In genomic region chr12:124939428-124940142, GRCh38 we compare ENCODE assay signal across 1 cellular context.
A peak's percentile ranks its signal among the peaks of the same experiment; 100 is the strongest.
TF ChIP-seq lines count a peak whose summit lies in the region.

No MANE protein-coding gene starts in this region.

TF ChIP-seq in WTC11, 78 proteins besides CTCF, POLR2A, EP300 and RAD21 (continued from another document):
- TF ChIP-seq ARID4B (CRISPR knock-in tag; IDR thresholded peaks at IDR 0.05; ENCODE audit: borderline replicate concordance), result 0 out of 2 replicates have a peak, but pooled peaks have one; percentile 55
- TF ChIP-seq SOX15 (CRISPR knock-in tag; IDR thresholded peaks at IDR 0.05), result no peak
- no peak for TF ChIP-seq NFE2L1 (CRISPR knock-in tag; IDR thresholded peaks at IDR 0.05)
- TF ChIP-seq TEAD4 (CRISPR knock-in tag; IDR thresholded peaks at IDR 0.05), result 0 out of 2 replicates have a peak, but pooled peaks have one; percentile 2
- TF ChIP-seq NR3C1 (CRISPR knock-in tag; conservative IDR thresholded peaks at IDR 0.05; ENCODE audit: low read depth), result no peak
- no peak for TF ChIP-seq TP53 (CRISPR knock-in tag; IDR thresholded peaks at IDR 0.05)
- TF ChIP-seq ELF4 (CRISPR knock-in tag; IDR thresholded peaks at IDR 0.05; ENCODE audit: low read depth), result no peak
- TF ChIP-seq GTF2I (CRISPR knock-in tag; conservative IDR thresholded peaks at IDR 0.05), result no peak
- peak; percentile 92; the same call in 1 of the 2 replicates for TF ChIP-seq ZNF532 (CRISPR knock-in tag; IDR thresholded peaks at IDR 0.05; ENCODE audit: borderline replicate concordance)
- no peak for TF ChIP-seq ZNF423 (CRISPR knock-in tag; IDR thresholded peaks at IDR 0.05)
- no peak for TF ChIP-seq NR2C2 (CRISPR knock-in tag; IDR thresholded peaks at IDR 0.05)
- 0 out of 2 replicates have a peak, but pooled peaks have one; percentile 2 for TF ChIP-seq GABPB1 (CRISPR knock-in tag; IDR thresholded peaks at IDR 0.05)
- no peak for TF ChIP-seq PRDM15 (CRISPR knock-in tag; IDR thresholded peaks at IDR 0.05)
- peak; percentile 93 for TF ChIP-seq USF2 (CRISPR knock-in tag; IDR thresholded peaks at IDR 0.05)
- no peak for TF ChIP-seq ZNF512 (CRISPR knock-in tag; IDR thresholded peaks at IDR 0.05; ENCODE audit: borderline replicate concordance)
- TF ChIP-seq KAT7 (CRISPR knock-in tag; IDR thresholded peaks at IDR 0.05; ENCODE audit: borderline replicate concordance), result no peak
- TF ChIP-seq ZNF121 (CRISPR knock-in tag; IDR thresholded peaks at IDR 0.05), result no peak
- TF ChIP-seq E2F4 (CRISPR knock-in tag; IDR thresholded peaks at IDR 0.05; ENCODE audit: borderline replicate concordance, low read depth), result no peak
- TF ChIP-seq JAZF1 (CRISPR knock-in tag; IDR thresholded peaks at IDR 0.05), result no peak
- TF ChIP-seq ZSCAN18 (CRISPR knock-in tag; IDR thresholded peaks at IDR 0.05), result 0 out of 2 replicates have a peak, but pooled peaks have one; percentile 0
- no peak for TF ChIP-seq HMGA2 (CRISPR knock-in tag; IDR thresholded peaks at IDR 0.05)
- TF ChIP-seq IRF2 (CRISPR knock-in tag; IDR thresholded peaks at IDR 0.05; ENCODE audit: borderline replicate concordance, low read depth), result no peak
- no peak for TF ChIP-seq ZBTB21 (CRISPR knock-in tag; IDR thresholded peaks at IDR 0.05; ENCODE audit: borderline replicate concordance)
- TF ChIP-seq RORB (CRISPR knock-in tag; IDR thresholded peaks at IDR 0.05), result peak; percentile 79; the same call in 1 of the 2 replicates
- TF ChIP-seq SP1 (CRISPR knock-in tag; conservative IDR thresholded peaks at IDR 0.05), result peak; percentile 75
- peak; percentile 88 for TF ChIP-seq EMX1 (CRISPR knock-in tag; IDR thresholded peaks at IDR 0.05)
- no peak for TF ChIP-seq NFYB (CRISPR knock-in tag; conservative IDR thresholded peaks at IDR 0.05; ENCODE audit: low read depth)
